In genomic region chr7:38660427-38661099, GRCh38 we compare ENCODE assay signal across 8 cellular contexts. TPM values are rescaled to one million over a fixed set of nuclear protein-coding genes. Genes with fewer than 3 reads are reported as not detected.
DNase-seq lines count a peak whose midpoint lies in the region; ATAC-seq, FAIRE-seq and TF ChIP-seq lines count a peak whose summit lies in the region.

No MANE protein-coding gene starts in this region.

- H3K9me3 Mint-ChIP-seq in activated naive CD8-positive, alpha-beta T cell treated with anti-CD3 and anti-CD28 coated beads for 36 hours, result no peaks in the 10 kb centered on the region
- peaks cover 0 to 1% of the 10 kb centered on the region in 2 donors for H3K9me3 Mint-ChIP-seq in stimulated activated naive B cell treated with anti-CD40 and anti-IgM and Interleukin-4, amounts not matched to agents 10 μg/mL and 1 μg/mL and 100 μg/mL, for 72 hours

- H3K9me3 ChIP-seq in iPS DF 6.9 (ENCODE audit: control insufficient read depth, insufficient read depth, low read length), result no peaks in the 10 kb centered on the region

- DNase-seq in AG10803 (ENCODE audit: low read depth) (peak; percentile 61), GM12892 (ENCODE audit: insufficient read length) (no peak), NCI-H446 (lab: John Stamatoyannopoulos, UW) (peak; percentile 12 to 81), iPS DF 6.9 (ENCODE audit: low read depth, low spot score) (peak; percentile 25), putamen (ENCODE audit: low spot score) (no peak)
- DNase-seq in activated naive CD8-positive, alpha-beta T cell treated with anti-CD3 and anti-CD28 coated beads for 36 hours, result peak; percentile 9
- DNase-seq in stimulated activated naive B cell treated with anti-CD40 and anti-IgM and Interleukin-4, amounts not matched to agents 10 μg/mL and 1 μg/mL and 100 μg/mL, for 72 hours, result no peak

- H3K27me3 Mint-ChIP-seq in activated naive CD8-positive, alpha-beta T cell treated with anti-CD3 and anti-CD28 coated beads for 36 hours, result peaks cover 29% of the 10 kb centered on the region
- H3K27me3 Mint-ChIP-seq in stimulated activated naive B cell treated with anti-CD40 and anti-IgM and Interleukin-4, amounts not matched to agents 10 μg/mL and 1 μg/mL and 100 μg/mL, for 72 hours, result peaks cover 46 to 49% of the 10 kb centered on the region in 2 donors

- H3K4me1 ChIP-seq in iPS DF 6.9 (ENCODE audit: control insufficient read depth, insufficient read depth, low read length), result 0 out of 2 replicates have a peak, but pooled peaks cover 1% of the 10 kb centered on the region

- H3K4me3 Mint-ChIP-seq in activated naive CD8-positive, alpha-beta T cell treated with anti-CD3 and anti-CD28 coated beads for 36 hours, result no peak overlapping the region
- H3K4me3 Mint-ChIP-seq in stimulated activated naive B cell treated with anti-CD40 and anti-IgM and Interleukin-4, amounts not matched to agents 10 μg/mL and 1 μg/mL and 100 μg/mL, for 72 hours, result no peak overlapping the region

- H3K36me3 ChIP-seq in iPS DF 6.9 (ENCODE audit: control insufficient read depth, insufficient read depth, low read length), result no peaks in the 10 kb centered on the region

- no peak overlapping the region for H3K27ac Mint-ChIP-seq in activated naive CD8-positive, alpha-beta T cell treated with anti-CD3 and anti-CD28 coated beads for 36 hours
- H3K27ac Mint-ChIP-seq in stimulated activated naive B cell treated with anti-CD40 and anti-IgM and Interleukin-4, amounts not matched to agents 10 μg/mL and 1 μg/mL and 100 μg/mL, for 72 hours, result peak overlapping the region; percentile 44

- ATAC-seq in HG02938 (IDR thresholded peaks at IDR 0.05; ENCODE audit: unreplicated experiment), result peak; percentile 72
- ATAC-seq in stimulated activated naive B cell treated with anti-CD40 and anti-IgM and Interleukin-4, amounts not matched to agents 10 μg/mL and 1 μg/mL and 100 μg/mL, for 72 hours (replicated peaks), result peak; percentile 74 to 79

- H3K36me3 Mint-ChIP-seq in activated naive CD8-positive, alpha-beta T cell treated with anti-CD3 and anti-CD28 coated beads for 36 hours, result no peaks in the 10 kb centered on the region
- peaks cover 0 to 2% of the 10 kb centered on the region in 2 donors for H3K36me3 Mint-ChIP-seq in stimulated activated naive B cell treated with anti-CD40 and anti-IgM and Interleukin-4, amounts not matched to agents 10 μg/mL and 1 μg/mL and 100 μg/mL, for 72 hours

- no CpG with 5 or more reads among the region's 6 CpGs for WGBS in iPS DF 6.9 (ENCODE audit: insufficient coverage, insufficient read length)

- no peaks in the 10 kb centered on the region for H3K27me3 ChIP-seq in iPS DF 6.9 (ENCODE audit: control insufficient read depth, insufficient read depth, low read length)

- H3K4me3 ChIP-seq in AG10803 (ENCODE audit: low read length), result no peak overlapping the region
- no peak overlapping the region for H3K4me3 ChIP-seq in iPS DF 6.9 (ENCODE audit: low read length)

- TF ChIP-seq CTCF in AG10803 (conservative IDR thresholded peaks at IDR 0.05; ENCODE audit: low read length), result peak; percentile 86

- peak; percentile 21 for FAIRE-seq in GM12892 (lab: Jason Lieb, UNC)

- TF ChIP-seq POLR2A in GM12892 (IDR thresholded peaks at IDR 0.05; ENCODE audit: low read depth, low read length), result no peak

- no peaks in the 10 kb centered on the region for H3K4me1 Mint-ChIP-seq in activated naive CD8-positive, alpha-beta T cell treated with anti-CD3 and anti-CD28 coated beads for 36 hours
- peaks cover 0 to 2% of the 10 kb centered on the region in 2 donors for H3K4me1 Mint-ChIP-seq in stimulated activated naive B cell treated with anti-CD40 and anti-IgM and Interleukin-4, amounts not matched to agents 10 μg/mL and 1 μg/mL and 100 μg/mL, for 72 hours

- H3K27ac ChIP-seq in iPS DF 6.9 (ENCODE audit: low read length), result no peak overlapping the region

RNA-seq across cellular contexts. Expression of gene AMPH, which starts 29.4 kb away (rescaled TPM):
- 0.15 TPM for polyA plus RNA-seq in GM12892 (2012; ENCODE audit: missing spikeins)
- not detected for total RNA-seq in activated naive CD8-positive, alpha-beta T cell treated with anti-CD3 and anti-CD28 coated beads for 36 hours

Comparison
In these comparisons a context has a peak if more than half of its experiments do, and no peak if none do; other contexts are left out.
1. DNase-seq: peak in AG10803 (single experiment), NCI-H446 (2 of 2), activated naive CD8-positive, alpha-beta T cell treated with anti-CD3 and anti-CD28 coated beads for 36 hours (single experiment) and iPS DF 6.9 (single experiment); none in GM12892 (single experiment), stimulated activated naive B cell treated with anti-CD40 and anti-IgM and Interleukin-4, amounts not matched to agents 10 μg/mL and 1 μg/mL and 100 μg/mL, for 72 hours (single experiment) and putamen (single experiment).